In the genomic region with DNA sequence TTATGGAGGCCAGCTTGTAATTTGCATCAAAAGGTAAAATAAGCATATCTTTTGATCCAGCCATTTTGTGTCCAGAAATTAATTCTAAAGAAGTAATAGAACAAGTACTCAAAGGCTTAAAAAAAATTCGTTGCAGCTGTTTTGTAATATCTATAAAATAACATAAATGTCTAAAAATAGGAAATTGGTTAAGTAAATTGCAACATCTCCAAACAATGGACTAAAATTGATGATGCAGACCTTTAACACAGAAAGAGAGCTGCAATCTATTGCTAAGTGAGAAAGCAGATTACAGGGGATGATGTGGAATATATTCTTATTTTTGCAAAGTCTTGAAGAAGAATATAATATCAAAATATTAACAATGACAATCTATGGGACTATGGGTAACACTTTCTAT, we compare ENCODE assay signal across 32 cellular contexts. TPM values are rescaled to one million over a fixed set of nuclear protein-coding genes. Genes with fewer than 3 reads are reported as not detected.
DNase-seq lines count a peak whose midpoint lies in the region; ATAC-seq, FAIRE-seq and TF ChIP-seq lines count a peak whose summit lies in the region.
"Had no signal": no experiment of that assay in that cellular context is flagged by ENCODE, and none has a peak within 500 bp of the region (broad histone marks: within the 10 kb centered on the region; RNA-seq: fewer than 3 reads in every experiment).

No MANE protein-coding gene starts in this region.

- no peak for DNase-seq in HepG2 (ENCODE audit: low spot score)
- no peak for DNase-seq in right lobe of liver
- peak; percentile 81 for DNase-seq in NOMO-1 treated with DMSO at 0.1 percent for 48 hours (lab: John Stamatoyannopoulos, UW; ENCODE audit: unreplicated experiment)
- DNase-seq in stimulated activated CD4-positive, alpha-beta T cell treated with anti-CD3 and anti-CD28 coated beads, Interleukin-4, amount 100 ng/mL, for 1 hour: no peak
- no peak for DNase-seq in erythroblast (lab: John Stamatoyannopoulos, UW)
- no peak for DNase-seq in activated CD4-positive, alpha-beta T cell treated with anti-CD3 and anti-CD28 coated beads, Interleukin-2, amount 10 ng/mL, durations not matched to agents 7 days and 5 days
- DNase-seq: activated CD4-positive, alpha-beta T cell treated with anti-CD3 and anti-CD28 coated beads for 1 hour; activated CD8-positive, alpha-beta memory T cell treated with anti-CD3 and anti-CD28 coated beads, Interleukin-2, amount 50 U/mL, for 48 hours; activated CD8-positive, alpha-beta T cell treated with anti-CD3 and anti-CD28 coated beads for 36 hours; anterior cingulate cortex; CD4-positive, alpha-beta memory T cell; DMS 273 treated with DMSO at 0.1 percent for 48 hours; MM.1S; NCI-H1436 treated with DMSO at 0.1 percent for 48 hours; NCI-H2081 treated with DMSO at 0.1 percent for 48 hours; NCI-H2227 treated with DMSO at 0.1 percent for 48 hours; NCI-H526; ovary; stimulated activated naive B cell treated with anti-CD40 and anti-IgM and Interleukin-4, amounts not matched to agents 10 μg/mL and 1 μg/mL and 100 μg/mL, for 72 hours; substantia nigra; T-helper 17 cell; upper lobe of left lung had no signal

- H3K4me1 Mint-ChIP-seq in activated CD4-positive, alpha-beta T cell treated with anti-CD3 and anti-CD28 coated beads, Interleukin-2, amount 10 ng/mL, durations not matched to agents 7 days and 5 days: peaks cover 15% of the 10 kb centered on the region
- H3K4me1 Mint-ChIP-seq: activated naive CD4-positive, alpha-beta T cell treated with anti-CD3 and anti-CD28 coated beads, Interleukin-2, amount 50 U/mL, for 24 hours; memory B cell; stimulated activated naive B cell treated with anti-CD40 and anti-IgM and Interleukin-4, amounts not matched to agents 10 μg/mL and 1 μg/mL and 100 μg/mL, for 72 hours had no signal

- no peak overlapping the region for H2AFZ ChIP-seq in HepG2 (ENCODE audit: low read length)

- H3K27ac ChIP-seq in HepG2 (ENCODE audit: extremely low read length, insufficient read depth, low read length) (no peak overlapping the region), right lobe of liver (no peak overlapping the region), VCaP (peak overlapping the region; percentile 45; the same call in 1 of the 2 replicates)
- H3K27ac ChIP-seq: KMS-11, ovary, skin epidermis, upper lobe of left lung had no signal

- TF ChIP-seq EP300 in HepG2 (IDR thresholded peaks at IDR 0.05; ENCODE audit: low read depth in 2 of 2, low read length in 2 of 2) (no peak), HepG2 (CRISPR knock-in tag; IDR thresholded peaks at IDR 0.05; ENCODE audit: borderline replicate concordance) (no peak)

- no peak for TF ChIP-seq RAD21 in HepG2 (CRISPR knock-in tag; IDR thresholded peaks at IDR 0.05)

- H3K27ac Mint-ChIP-seq in activated CD4-positive, alpha-beta T cell treated with anti-CD3 and anti-CD28 coated beads, Interleukin-2, amount 10 ng/mL, durations not matched to agents 7 days and 5 days: no peak overlapping the region
- H3K27ac Mint-ChIP-seq: activated T-helper 2 cell treated with anti-CD3 and anti-CD28 coated beads, Interferon-gamma antibody, Interleukin-2, Interleukin-4, amounts not matched to agents 10 μg/mL and 5 μg/mL and 100 μg/mL, durations not matched to agents 14 hours and 24 hours and 36 hours; memory B cell; stimulated activated naive B cell treated with anti-CD40 and anti-IgM and Interleukin-4, amounts not matched to agents 10 μg/mL and 1 μg/mL and 100 μg/mL, for 72 hours; T-helper 17 cell had no signal

- no peaks in the 10 kb centered on the region for H3K9me3 ChIP-seq in HepG2 (ENCODE audit: low read length)
- no peaks in the 10 kb centered on the region for H3K9me3 ChIP-seq in right lobe of liver
- H3K9me3 ChIP-seq: ovary, upper lobe of left lung had no signal

- FAIRE-seq in HepG2 (lab: Jason Lieb, UNC): no peak
- FAIRE-seq: bronchial epithelial cell, GM12878 had no signal

- intact Hi-C loops in HepG2 (cut with micrococcal nuclease; ENCODE audit: unreplicated experiment) (no loop called here), right lobe of liver (cut with DNase I) (no loop called here)

- 74% methylated on average over 1 of the region's 1 CpG for WGBS in HepG2 (ENCODE audit: low lambda C conversion rate)
- WGBS in right lobe of liver (ENCODE audit: insufficient coverage, low coverage, low lambda C conversion rate, missing lambda C conversion rate): 0% methylated on average over 1 of the region's 1 CpG

- H3K27me3 Mint-ChIP-seq in activated CD4-positive, alpha-beta T cell treated with anti-CD3 and anti-CD28 coated beads, Interleukin-2, amount 10 ng/mL, durations not matched to agents 7 days and 5 days: no peaks in the 10 kb centered on the region
- H3K27me3 Mint-ChIP-seq: activated CD8-positive, alpha-beta T cell treated with anti-CD3 and anti-CD28 coated beads for 36 hours; activated naive CD4-positive, alpha-beta T cell treated with anti-CD3 and anti-CD28 coated beads, Interleukin-2, amount 50 U/mL, for 24 hours; CD4-positive, alpha-beta memory T cell; T-helper 17 cell had no signal

- no peak for TF ChIP-seq CTCF in HepG2 (CRISPR knock-in tag; IDR thresholded peaks at IDR 0.05)
- TF ChIP-seq CTCF in right lobe of liver (IDR thresholded peaks at IDR 0.05): no peak
- no peak for TF ChIP-seq CTCF in VCaP (conservative IDR thresholded peaks at IDR 0.05)

- no peak overlapping the region for H3K4me2 ChIP-seq in HepG2 (ENCODE audit: low read depth, low read length)
- H3K4me2 ChIP-seq: KMS-11 had no signal

- H3K4me3 ChIP-seq in HepG2 (replicated peaks in 1 of 3; ENCODE audit: insufficient read depth in 1 of 3, low read depth in 2 of 3, low read length in 3 of 3) (no peak overlapping the region), right lobe of liver (no peak overlapping the region)
- H3K4me3 ChIP-seq: GM12878, ovary, skin epidermis, upper lobe of left lung had no signal

- peaks cover 19% of the 10 kb centered on the region for H3K36me3 Mint-ChIP-seq in activated CD4-positive, alpha-beta T cell treated with anti-CD3 and anti-CD28 coated beads, Interleukin-2, amount 10 ng/mL, durations not matched to agents 7 days and 5 days (ENCODE audit: low read depth)
- H3K36me3 Mint-ChIP-seq: memory B cell had no signal

- H3K27me3 ChIP-seq in HepG2 (ENCODE audit: control insufficient read depth in 1 of 2, insufficient read depth in 2 of 2, low read length in 2 of 2): no peaks in the 10 kb centered on the region
- no peaks in the 10 kb centered on the region for H3K27me3 ChIP-seq in right lobe of liver
- H3K27me3 ChIP-seq: ovary, upper lobe of left lung had no signal

- no peak overlapping the region for H3K9ac ChIP-seq in HepG2 (ENCODE audit: insufficient read depth, low read depth, low read length)
- H3K9ac ChIP-seq: KMS-11 had no signal

- TF ChIP-seq POLR2A in HepG2 (IDR thresholded peaks at IDR 0.05; ENCODE audit: insufficient read depth in 1 of 2, low read depth in 2 of 2, low read length in 2 of 2) (no peak), right lobe of liver (IDR thresholded peaks at IDR 0.05) (no peak), erythroblast (IDR thresholded peaks at IDR 0.05; ENCODE audit: low read length) (no peak)

- no peaks in the 10 kb centered on the region for H3K9me3 Mint-ChIP-seq in activated CD4-positive, alpha-beta T cell treated with anti-CD3 and anti-CD28 coated beads, Interleukin-2, amount 10 ng/mL, durations not matched to agents 7 days and 5 days
- H3K9me3 Mint-ChIP-seq: activated naive CD4-positive, alpha-beta T cell treated with anti-CD3 and anti-CD28 coated beads, Interleukin-2, amount 50 U/mL, for 24 hours; activated T-helper 2 cell treated with anti-CD3 and anti-CD28 coated beads, Interferon-gamma antibody, Interleukin-2, Interleukin-4, amounts not matched to agents 10 μg/mL and 5 μg/mL and 100 μg/mL, durations not matched to agents 14 hours and 24 hours and 36 hours; CD4-positive, alpha-beta memory T cell; memory B cell had no signal

- H3K4me3 Mint-ChIP-seq in activated CD4-positive, alpha-beta T cell treated with anti-CD3 and anti-CD28 coated beads, Interleukin-2, amount 10 ng/mL, durations not matched to agents 7 days and 5 days: no peak overlapping the region
- H3K4me3 Mint-ChIP-seq: activated naive CD4-positive, alpha-beta T cell treated with anti-CD3 and anti-CD28 coated beads, Interleukin-2, amount 50 U/mL, for 24 hours; memory B cell; stimulated activated naive B cell treated with anti-CD40 and anti-IgM and Interleukin-4, amounts not matched to agents 10 μg/mL and 1 μg/mL and 100 μg/mL, for 72 hours; T-helper 17 cell had no signal

- CTCF ChIA-PET in HepG2 (lab: Yijun Ruan, JAX; ENCODE audit: low intra/inter-chr PET ratio, low total read pairs): no interaction called here
- CTCF ChIA-PET in activated CD4-positive, alpha-beta T cell treated with anti-CD3 and anti-CD28 coated beads, Interleukin-2, amount 10 ng/mL, durations not matched to agents 7 days and 5 days (lab: Charles Lee): interaction anchor here (1.6 to 1.8 kb wide), 2 partner anchors 14 to 26 kb away, joined by 3 to 4 read pairs; no protein-coding TSS in a partner anchor

- POLR2A ChIA-PET in HepG2 (lab: Yijun Ruan, JAX): no interaction called here
- POLR2A ChIA-PET in activated CD4-positive, alpha-beta T cell treated with anti-CD3 and anti-CD28 coated beads, Interleukin-2, amount 10 ng/mL, durations not matched to agents 7 days and 5 days (lab: Charles Lee): no interaction called here

- peaks cover 34% of the 10 kb centered on the region for H3K79me2 ChIP-seq in HepG2 (ENCODE audit: insufficient read depth, low read length)

- BruUV-seq in HepG2 (replicated peaks; lab: Mats Ljungman, UMichigan): no TSS peak

- H3K36me3 ChIP-seq in HepG2 (replicated peaks in 1 of 2; ENCODE audit: control insufficient read depth in 1 of 2, insufficient read depth in 2 of 2, low read length in 2 of 2) (no peaks in the 10 kb centered on the region), right lobe of liver (no peaks in the 10 kb centered on the region)
- H3K36me3 ChIP-seq: ovary, upper lobe of left lung had no signal

- H4K20me1 ChIP-seq in HepG2 (ENCODE audit: insufficient read depth, low read length): no peaks in the 10 kb centered on the region

- no peak for ATAC-seq in HepG2
- no peak for ATAC-seq in right lobe of liver
- ATAC-seq in HG03520 (IDR thresholded peaks at IDR 0.05; ENCODE audit: unreplicated experiment): no peak
- ATAC-seq: activated CD8-positive, alpha-beta T cell treated with anti-CD3 and anti-CD28 coated beads for 36 hours; GM12878; left lobe of liver; stimulated activated naive B cell treated with anti-CD40 and anti-IgM and Interleukin-4, amounts not matched to agents 10 μg/mL and 1 μg/mL and 100 μg/mL, for 72 hours; T-helper 17 cell had no signal

- in situ Hi-C loops in HepG2 (cut with HindIII; ENCODE audit: extremely low pct_ligation_motif_present, low pct_unique_long_range_greater_than_20kb): no loop called here

- H3K4me1 ChIP-seq in HepG2 (ENCODE audit: insufficient read depth, low read length) (peaks cover 16% of the 10 kb centered on the region), right lobe of liver (peaks cover 0 to 16% (median 0%) of the 10 kb centered on the region in 4 donors)

RNA-seq across cellular contexts. Expression of a gene that starts 19.4 kb away (rescaled TPM):
- total RNA-seq in HepG2 (2016; rRNA removed; fragmentation: Illumina TruSeq; extraction: Trizol) (10.3 and 15.2 TPM in 2 replicates), right lobe of liver (10 to 100 TPM; 12.7 to 30.5 (median 20.5) TPM)
- total RNA-seq in HepG2 (2016; cell fraction: cytosol; rRNA removed; fragmentation: Illumina TruSeq; extraction: Trizol; ENCODE audit: low read depth): 2.4 and 3.1 TPM in 2 replicates
- total RNA-seq in HepG2 (2016; cell fraction: insoluble cytoplasmic fraction; rRNA removed; fragmentation: Illumina TruSeq; extraction: Trizol): 9.4 and 12.9 TPM in 2 replicates
- total RNA-seq in HepG2 (2016; cell fraction: membrane; rRNA removed; fragmentation: Illumina TruSeq; extraction: Trizol): 7.2 and 7.6 TPM in 2 replicates
- 20.2 and 27.8 TPM in 2 replicates for total RNA-seq in HepG2 (2016; cell fraction: nucleus; rRNA removed; fragmentation: Illumina TruSeq; extraction: Trizol)
- 9.4 and 9.8 TPM in 2 replicates for polyA plus RNA-seq in HepG2 (2011; rRNA removed)
- 4.3 and 6.0 TPM in 2 replicates for polyA plus RNA-seq in HepG2 (2011; cell fraction: cytosol; rRNA removed)
- 13.6 and 15.8 TPM in 2 replicates for polyA plus RNA-seq in HepG2 (2011; cell fraction: nucleus; rRNA removed)
- 7.2 and 9.5 TPM in 2 replicates for polyA plus RNA-seq in HepG2 (2012)
- polyA plus RNA-seq in HepG2 (2016; cell fraction: cytosol; fragmentation: Illumina TruSeq; extraction: Trizol; ENCODE audit: low read depth): 0.59 and 1.3 TPM in 2 replicates
- polyA plus RNA-seq in HepG2 (2016; cell fraction: insoluble cytoplasmic fraction; fragmentation: Illumina TruSeq; extraction: Trizol; ENCODE audit: low read depth): 7.3 and 8.6 TPM in 2 replicates
- polyA plus RNA-seq in HepG2 (2016; cell fraction: membrane; fragmentation: Illumina TruSeq; extraction: Trizol; ENCODE audit: low read depth): 1.5 and 1.9 TPM in 2 replicates
- polyA plus RNA-seq in HepG2 (2016; cell fraction: nucleus; fragmentation: Illumina TruSeq; extraction: Trizol; ENCODE audit: insufficient read depth, low read depth): 14.2 and 15.4 TPM in 2 replicates
- 8.6 and 11.3 TPM in 2 replicates for polyA minus RNA-seq in HepG2 (2011; rRNA and poly(A)+ RNA removed; ENCODE audit: low replicate concordance)
- 17.2 and 18.3 TPM in 2 replicates for polyA minus RNA-seq in HepG2 (2011; cell fraction: cytosol; rRNA and poly(A)+ RNA removed)
- 41.1 and 50.6 TPM in 2 replicates for polyA minus RNA-seq in HepG2 (2011; cell fraction: nucleus; rRNA and poly(A)+ RNA removed)
- total RNA-seq in activated CD4-positive, alpha-beta T cell treated with anti-CD3 and anti-CD28 coated beads, Interleukin-2, amount 10 ng/mL, durations not matched to agents 7 days and 5 days: 100 to 1,000 TPM; 119 to 121 TPM
